In genomic region chr15:35437157-35437556, GRCh38 we compare ENCODE assay signal across 1 cellular context.
TF ChIP-seq lines count a peak whose summit lies in the region.

No MANE protein-coding gene starts in this region.

TF ChIP-seq in HepG2, 621 proteins besides CTCF, POLR2A, EP300 and RAD21 (continued from another document):
- TF ChIP-seq SCMH1 (CRISPR knock-in tag; IDR thresholded peaks at IDR 0.05; ENCODE audit: borderline replicate concordance) (no peak), CHD2 (IDR thresholded peaks at IDR 0.05; ENCODE audit: low read depth, low read length) (no peak), ZNF562 (CRISPR knock-in tag; IDR thresholded peaks at IDR 0.05; ENCODE audit: borderline replicate concordance) (no peak), KLF11 (CRISPR knock-in tag; IDR thresholded peaks at IDR 0.05) (no peak), RNF2 (conservative IDR thresholded peaks at IDR 0.05; ENCODE audit: low read depth) (no peak), JUNB (CRISPR knock-in tag; IDR thresholded peaks at IDR 0.05; ENCODE audit: borderline replicate concordance) (no peak)
